In genomic region chr7:142620375-142620774, GRCh38 we compare ENCODE assay signal across 21 cellular contexts.
DNase-seq lines count a peak whose midpoint lies in the region; ATAC-seq and TF ChIP-seq lines count a peak whose summit lies in the region.
"Had no signal": no experiment of that assay in that cellular context is flagged by ENCODE, and none has a peak within 500 bp of the region (broad histone marks: within the 10 kb centered on the region; RNA-seq: fewer than 3 reads in every experiment).

No MANE protein-coding gene starts in this region.

- H3K27me3 Mint-ChIP-seq in activated CD4-positive, alpha-beta T cell treated with anti-CD3 and anti-CD28 coated beads, Interleukin-2, amount 10 ng/mL, durations not matched to agents 7 days and 5 days = peaks cover 14% of the 10 kb centered on the region
- H3K27me3 Mint-ChIP-seq in CD4-positive, CD25-positive, alpha-beta regulatory T cell = peaks cover 5% of the 10 kb centered on the region
- H3K27me3 Mint-ChIP-seq in CD8-positive, alpha-beta memory T cell = no peaks in the 10 kb centered on the region
- no peaks in the 10 kb centered on the region for H3K27me3 Mint-ChIP-seq in neural progenitor cell (ENCODE audit: insufficient read depth, low read depth)
- no peaks in the 10 kb centered on the region for H3K27me3 Mint-ChIP-seq in MCF 10A (ENCODE audit: insufficient read depth, unreplicated experiment)

- peak overlapping the region; percentile 64 for H3K4me3 ChIP-seq in CD4-positive, CD25-positive, alpha-beta regulatory T cell (ENCODE audit: low read depth, low read length)
- H3K4me3 ChIP-seq in CD8-positive, alpha-beta memory T cell (ENCODE audit: low read length) = no peak overlapping the region
- no peak overlapping the region for H3K4me3 ChIP-seq in neural progenitor cell
- H3K4me3 ChIP-seq: BLaER1 treated with 17β-estradiol and CSF1 and Interleukin-3, amounts not matched to agents 10 nM and 100 nM; GM23248; HAP-1 had no signal

- peak overlapping the region; percentile 75 for H3K27ac ChIP-seq in CD4-positive, CD25-positive, alpha-beta regulatory T cell (ENCODE audit: insufficient read depth, low read length, poor library complexity, severe bottlenecking)
- no peak overlapping the region for H3K27ac ChIP-seq in CD8-positive, alpha-beta memory T cell (ENCODE audit: low read depth, low read length)
- no peak overlapping the region for H3K27ac ChIP-seq in neural progenitor cell
- H3K27ac ChIP-seq: BLaER1 treated with 17β-estradiol and CSF1 and Interleukin-3, amounts not matched to agents 10 nM and 100 nM; GM23248 had no signal

- intact Hi-C loops in MCF 10A (cut with micrococcal nuclease) = no loop called here

- no peaks in the 10 kb centered on the region for H3K27me3 ChIP-seq in CD4-positive, CD25-positive, alpha-beta regulatory T cell (ENCODE audit: control insufficient read depth, insufficient read depth, low read length)
- H3K27me3 ChIP-seq in CD8-positive, alpha-beta memory T cell (ENCODE audit: insufficient read depth, low read length, poor library complexity, severe bottlenecking) = no peaks in the 10 kb centered on the region
- H3K27me3 ChIP-seq in neural progenitor cell = no peaks in the 10 kb centered on the region
- H3K27me3 ChIP-seq: BLaER1 treated with 17β-estradiol and CSF1 and Interleukin-3, amounts not matched to agents 10 nM and 100 nM had no signal

- H2AFZ ChIP-seq in neural progenitor cell (replicated peaks) = no peak overlapping the region
- H2AFZ ChIP-seq: GM23248 had no signal

- H3K9me3 Mint-ChIP-seq in activated CD4-positive, alpha-beta T cell treated with anti-CD3 and anti-CD28 coated beads, Interleukin-2, amount 10 ng/mL, durations not matched to agents 7 days and 5 days = no peaks in the 10 kb centered on the region
- H3K9me3 Mint-ChIP-seq in CD4-positive, CD25-positive, alpha-beta regulatory T cell = no peaks in the 10 kb centered on the region
- H3K9me3 Mint-ChIP-seq in CD8-positive, alpha-beta memory T cell = no peaks in the 10 kb centered on the region
- H3K9me3 Mint-ChIP-seq in neural progenitor cell (no peaks in the 10 kb centered on the region), MCF 10A (ENCODE audit: unreplicated experiment) (no peaks in the 10 kb centered on the region)

- POLR2A ChIA-PET in activated CD4-positive, alpha-beta T cell treated with anti-CD3 and anti-CD28 coated beads, Interleukin-2, amount 10 ng/mL, durations not matched to agents 7 days and 5 days (lab: Charles Lee) = no interaction called here
- POLR2A ChIA-PET in CD8-positive, alpha-beta memory T cell (lab: Charles Lee) = no interaction called here
- POLR2A ChIA-PET in MCF 10A (lab: Yijun Ruan, JAX) = no interaction called here

- H4K20me1 ChIP-seq in neural progenitor cell (ENCODE audit: low read depth) = no peaks in the 10 kb centered on the region
- H4K20me1 ChIP-seq: BLaER1 treated with 17β-estradiol and CSF1 and Interleukin-3, amounts not matched to agents 10 nM and 100 nM had no signal

- H3K4me1 Mint-ChIP-seq in activated CD4-positive, alpha-beta T cell treated with anti-CD3 and anti-CD28 coated beads, Interleukin-2, amount 10 ng/mL, durations not matched to agents 7 days and 5 days = peaks cover 8% of the 10 kb centered on the region
- H3K4me1 Mint-ChIP-seq in CD4-positive, CD25-positive, alpha-beta regulatory T cell = peaks cover 0 to 24% (median 2%) of the 10 kb centered on the region in 4 donors
- peaks cover 0 to 4% (median 3%) of the 10 kb centered on the region in 3 donors for H3K4me1 Mint-ChIP-seq in CD8-positive, alpha-beta memory T cell
- H3K4me1 Mint-ChIP-seq in neural progenitor cell = no peaks in the 10 kb centered on the region
- no peaks in the 10 kb centered on the region for H3K4me1 Mint-ChIP-seq in MCF 10A (ENCODE audit: insufficient read depth, unreplicated experiment)

- CTCF ChIA-PET in activated CD4-positive, alpha-beta T cell treated with anti-CD3 and anti-CD28 coated beads, Interleukin-2, amount 10 ng/mL, durations not matched to agents 7 days and 5 days (lab: Charles Lee) = no interaction called here
- CTCF ChIA-PET in CD8-positive, alpha-beta memory T cell (lab: Charles Lee) = no interaction called here
- CTCF ChIA-PET in MCF 10A (lab: Yijun Ruan, JAX) = no interaction called here

- DNase-seq in activated CD4-positive, alpha-beta T cell treated with anti-CD3 and anti-CD28 coated beads, Interleukin-2, amount 10 ng/mL, durations not matched to agents 7 days and 5 days = no peak
- no peak for DNase-seq in activated CD4-positive, alpha-beta T cell treated with anti-CD3 and anti-CD28 coated beads, Interleukin-2, amount 50 U/mL, for 48 hours
- no peak for DNase-seq in CD4-positive, CD25-positive, alpha-beta regulatory T cell
- no peak for DNase-seq in CD8-positive, alpha-beta memory T cell
- DNase-seq in central memory CD4-positive, alpha-beta T cell = peak; percentile 21
- DNase-seq in mucosa of gallbladder (ENCODE audit: low spot score) (no peak), neural progenitor cell (ENCODE audit: low spot score) (no peak), MCF 10A (ENCODE audit: unreplicated experiment) (no peak)
- DNase-seq: Caco-2, GM23248, KBM-7, NCI-H1105 treated with DMSO at 0.1 percent for 48 hours, NCI-H1694, NCI-H2227 treated with DMSO at 0.1 percent for 48 hours, NCI-H510A treated with DMSO at 0.1 percent for 48 hours, NCI-H82, OCI-M1, SHP77 had no signal

- no peak for ATAC-seq in CD4-positive, CD25-positive, alpha-beta regulatory T cell (ENCODE audit: low read depth in 2 of 2)
- ATAC-seq: HepG2 had no signal

- H3K4me3 Mint-ChIP-seq in activated CD4-positive, alpha-beta T cell treated with anti-CD3 and anti-CD28 coated beads, Interleukin-2, amount 10 ng/mL, durations not matched to agents 7 days and 5 days = peak overlapping the region; percentile 32
- peak overlapping the region; percentile 65 to 85 (median 76) for H3K4me3 Mint-ChIP-seq in CD4-positive, CD25-positive, alpha-beta regulatory T cell
- H3K4me3 Mint-ChIP-seq in CD8-positive, alpha-beta memory T cell = peak overlapping the region in 3 of 7 donors; percentile 13 to 39 (median 21)
- H3K4me3 Mint-ChIP-seq in neural progenitor cell (no peak overlapping the region), MCF 10A (ENCODE audit: unreplicated experiment) (no peak overlapping the region)

- H3K36me3 Mint-ChIP-seq in activated CD4-positive, alpha-beta T cell treated with anti-CD3 and anti-CD28 coated beads, Interleukin-2, amount 10 ng/mL, durations not matched to agents 7 days and 5 days (ENCODE audit: low read depth) = no peaks in the 10 kb centered on the region
- H3K36me3 Mint-ChIP-seq in CD4-positive, CD25-positive, alpha-beta regulatory T cell = peaks cover under 1% of the 10 kb centered on the region
- H3K36me3 Mint-ChIP-seq in CD8-positive, alpha-beta memory T cell = peaks cover 0 to 8% (median 0%) of the 10 kb centered on the region in 3 donors
- H3K36me3 Mint-ChIP-seq in neural progenitor cell (no peaks in the 10 kb centered on the region), MCF 10A (ENCODE audit: insufficient read depth, unreplicated experiment) (no peaks in the 10 kb centered on the region)

- peak overlapping the region; percentile 66 for H3K27ac Mint-ChIP-seq in activated CD4-positive, alpha-beta T cell treated with anti-CD3 and anti-CD28 coated beads, Interleukin-2, amount 10 ng/mL, durations not matched to agents 7 days and 5 days
- peak overlapping the region in 2 of 3 donors; percentile 57 to 91 for H3K27ac Mint-ChIP-seq in CD4-positive, CD25-positive, alpha-beta regulatory T cell
- H3K27ac Mint-ChIP-seq in CD8-positive, alpha-beta memory T cell = peak overlapping the region in 6 of 8 donors; percentile 43 to 89 (median 76)
- H3K27ac Mint-ChIP-seq in neural progenitor cell (no peak overlapping the region), MCF 10A (ENCODE audit: low read depth, unreplicated experiment) (no peak overlapping the region)

- no peaks in the 10 kb centered on the region for H3K79me2 ChIP-seq in neural progenitor cell (ENCODE audit: low read depth)

- H3K9ac ChIP-seq in neural progenitor cell = no peak overlapping the region
- H3K9ac ChIP-seq: BLaER1 treated with 17β-estradiol and CSF1 and Interleukin-3, amounts not matched to agents 10 nM and 100 nM; GM23248 had no signal

- no peaks in the 10 kb centered on the region for H3K4me1 ChIP-seq in CD4-positive, CD25-positive, alpha-beta regulatory T cell (ENCODE audit: control insufficient read depth, insufficient read depth, low read length, poor library complexity, severe bottlenecking)
- H3K4me1 ChIP-seq in CD8-positive, alpha-beta memory T cell (ENCODE audit: insufficient read depth, low read length) = no peaks in the 10 kb centered on the region
- no peaks in the 10 kb centered on the region for H3K4me1 ChIP-seq in neural progenitor cell
- H3K4me1 ChIP-seq: Caco-2, HAP-1 had no signal

- TF ChIP-seq CTCF in neural progenitor cell (IDR thresholded peaks at IDR 0.05) (no peak), MCF 10A (IDR thresholded peaks at IDR 0.05; ENCODE audit: unreplicated experiment) (no peak)

- H3K36me3 ChIP-seq in CD4-positive, CD25-positive, alpha-beta regulatory T cell (ENCODE audit: control insufficient read depth, insufficient read depth, low read length) = no peaks in the 10 kb centered on the region
- no peaks in the 10 kb centered on the region for H3K36me3 ChIP-seq in CD8-positive, alpha-beta memory T cell (ENCODE audit: insufficient read depth, low read length)
- H3K36me3 ChIP-seq in neural progenitor cell = no peaks in the 10 kb centered on the region
- H3K36me3 ChIP-seq: BLaER1 treated with 17β-estradiol and CSF1 and Interleukin-3, amounts not matched to agents 10 nM and 100 nM; HAP-1 had no signal

- no peak overlapping the region for H3K4me2 ChIP-seq in neural progenitor cell
- H3K4me2 ChIP-seq: BLaER1 treated with 17β-estradiol and CSF1 and Interleukin-3, amounts not matched to agents 10 nM and 100 nM had no signal

- no TSS peak for BruUV-seq in MCF 10A (replicated peaks; lab: Mats Ljungman, UMichigan)

- no peaks in the 10 kb centered on the region for H3F3A ChIP-seq in neural progenitor cell (ENCODE audit: low read depth)

- H3K9me3 ChIP-seq in CD4-positive, CD25-positive, alpha-beta regulatory T cell (ENCODE audit: control insufficient read depth in 2 of 2, low read length in 2 of 2) = no peaks in the 10 kb centered on the region
- no peaks in the 10 kb centered on the region for H3K9me3 ChIP-seq in CD8-positive, alpha-beta memory T cell (ENCODE audit: low read length)
- H3K9me3 ChIP-seq in neural progenitor cell (ENCODE audit: low read depth) = no peaks in the 10 kb centered on the region
- H3K9me3 ChIP-seq: BLaER1 treated with 17β-estradiol and CSF1 and Interleukin-3, amounts not matched to agents 10 nM and 100 nM; Caco-2; HAP-1 had no signal

Comparison
In these comparisons a context has a peak if more than half of its experiments do, and no peak if none do; other contexts are left out.
1. H3K27ac Mint-ChIP-seq: peak in activated CD4-positive, alpha-beta T cell treated with anti-CD3 and anti-CD28 coated beads, Interleukin-2, amount 10 ng/mL, durations not matched to agents 7 days and 5 days (single experiment), CD4-positive, CD25-positive, alpha-beta regulatory T cell (2 of 3) and CD8-positive, alpha-beta memory T cell (6 of 8); none in neural progenitor cell (single experiment) and MCF 10A (single experiment).
2. H3K4me3 Mint-ChIP-seq: peak in activated CD4-positive, alpha-beta T cell treated with anti-CD3 and anti-CD28 coated beads, Interleukin-2, amount 10 ng/mL, durations not matched to agents 7 days and 5 days (single experiment) and CD4-positive, CD25-positive, alpha-beta regulatory T cell (4 of 4); none in neural progenitor cell (single experiment) and MCF 10A (single experiment).